ENCODE assay signal across 8 cellular contexts in genomic region chr20:32208499-32209154, GRCh38. TPM values are rescaled to one million over a fixed set of nuclear protein-coding genes. Genes with fewer than 3 reads are reported as not detected.
DNase-seq lines count a peak whose midpoint lies in the region; ATAC-seq and TF ChIP-seq lines count a peak whose summit lies in the region.

No MANE protein-coding gene starts in this region.

- H3F3A ChIP-seq in SK-N-SH (replicated peaks; ENCODE audit: insufficient read depth), result peaks cover 3% of the 10 kb centered on the region

- no peaks in the 10 kb centered on the region for H3K27me3 ChIP-seq in SK-N-SH (ENCODE audit: insufficient read depth)

- peaks cover 87% of the 10 kb centered on the region for H3K79me2 ChIP-seq in SK-N-SH (ENCODE audit: insufficient read depth)

- CTCF ChIA-PET in SK-N-SH (lab: Yijun Ruan, JAX) (interaction anchor here (0.6 kb wide), 1 partner anchor 178 kb away, joined by 3 read pairs; no protein-coding TSS in a partner anchor), activated B cell treated with CpG ODN at 0.5 μM for 24 hours (lab: Charles Lee) (interaction anchor here (0.8 kb wide), 1 partner anchor 174 kb away, joined by 3 read pairs; no protein-coding TSS in a partner anchor)

- H3K4me3 Mint-ChIP-seq in activated B cell treated with CpG ODN at 0.5 μM for 24 hours, result peak overlapping the region; percentile 90
- H3K4me3 Mint-ChIP-seq in stimulated activated naive B cell treated with anti-CD40 and anti-IgM and Interleukin-4, amounts not matched to agents 10 μg/mL and 1 μg/mL and 100 μg/mL, for 72 hours, result peak overlapping the region; percentile 89 to 97

- no peak overlapping the region for H3K27ac ChIP-seq in SK-N-SH (ENCODE audit: low read depth in 2 of 2, low read length in 1 of 2)

- no peaks in the 10 kb centered on the region for H3K27me3 Mint-ChIP-seq in activated B cell treated with CpG ODN at 0.5 μM for 24 hours
- no peaks in the 10 kb centered on the region for H3K27me3 Mint-ChIP-seq in stimulated activated naive B cell treated with anti-CD40 and anti-IgM and Interleukin-4, amounts not matched to agents 10 μg/mL and 1 μg/mL and 100 μg/mL, for 72 hours

- peak overlapping the region; percentile 82 for H3K9ac ChIP-seq in SK-N-SH

- peaks cover 17% of the 10 kb centered on the region for H4K20me1 ChIP-seq in SK-N-SH (ENCODE audit: insufficient read depth)

- peaks cover 39% of the 10 kb centered on the region for H3K36me3 Mint-ChIP-seq in activated B cell treated with CpG ODN at 0.5 μM for 24 hours (ENCODE audit: low read depth)
- peaks cover 22 to 56% of the 10 kb centered on the region in 2 donors for H3K36me3 Mint-ChIP-seq in stimulated activated naive B cell treated with anti-CD40 and anti-IgM and Interleukin-4, amounts not matched to agents 10 μg/mL and 1 μg/mL and 100 μg/mL, for 72 hours

- TF ChIP-seq RAD21 in SK-N-SH (IDR thresholded peaks at IDR 0.05; ENCODE audit: low read length), result no peak

- TF ChIP-seq CTCF in SK-N-SH (IDR thresholded peaks at IDR 0.05), result no peak
- TF ChIP-seq CTCF in activated B cell treated with CpG ODN at 0.5 μM for 24 hours (IDR thresholded peaks at IDR 0.05), result no peak

- H2AFZ ChIP-seq in SK-N-SH (ENCODE audit: low read depth), result peak overlapping the region; percentile 87; the same call in 1 of the 2 replicates

- TF ChIP-seq EP300 in SK-N-SH (IDR thresholded peaks at IDR 0.05; ENCODE audit: borderline replicate concordance in 1 of 2, low read depth in 1 of 2, low read length in 1 of 2), result no peak

- peak overlapping the region; percentile 93 for H3K4me2 ChIP-seq in SK-N-SH

- ATAC-seq in SK-N-SH treated with all-trans-retinoic acid at 6 μM for 48 hours (no peak), activated B cell treated with CpG ODN at 0.5 μM for 24 hours (ENCODE audit: low read depth) (no peak), GM18502 (IDR thresholded peaks at IDR 0.05; ENCODE audit: poor library complexity, unreplicated experiment) (no peak)
- no peak for ATAC-seq in stimulated activated naive B cell treated with anti-CD40 and anti-IgM and Interleukin-4, amounts not matched to agents 10 μg/mL and 1 μg/mL and 100 μg/mL, for 72 hours (replicated peaks)

- no peaks in the 10 kb centered on the region for H3K9me3 ChIP-seq in SK-N-SH

- peaks cover 25 to 31% of the 10 kb centered on the region in 2 experiments; a peak in 3 of 4 replicates for H3K4me1 ChIP-seq in SK-N-SH (ENCODE audit: control insufficient read depth in 1 of 2, insufficient read depth in 2 of 2, low read depth in 1 of 2, low read length in 1 of 2)

- peak overlapping the region; percentile 81 for H3K27ac Mint-ChIP-seq in activated B cell treated with CpG ODN at 0.5 μM for 24 hours
- peak overlapping the region; percentile 96 for H3K27ac Mint-ChIP-seq in stimulated activated naive B cell treated with anti-CD40 and anti-IgM and Interleukin-4, amounts not matched to agents 10 μg/mL and 1 μg/mL and 100 μg/mL, for 72 hours

- peaks cover 55% of the 10 kb centered on the region for H3K4me1 Mint-ChIP-seq in activated B cell treated with CpG ODN at 0.5 μM for 24 hours
- peaks cover 49 to 79% of the 10 kb centered on the region in 2 donors for H3K4me1 Mint-ChIP-seq in stimulated activated naive B cell treated with anti-CD40 and anti-IgM and Interleukin-4, amounts not matched to agents 10 μg/mL and 1 μg/mL and 100 μg/mL, for 72 hours

- WGBS in SK-N-SH (ENCODE audit: low lambda C conversion rate), result 59% methylated on average over 13 of the region's 13 CpGs

- no peaks in the 10 kb centered on the region for H3K9me2 ChIP-seq in SK-N-SH

- H3K9me3 Mint-ChIP-seq in activated B cell treated with CpG ODN at 0.5 μM for 24 hours, result no peaks in the 10 kb centered on the region
- H3K9me3 Mint-ChIP-seq in stimulated activated naive B cell treated with anti-CD40 and anti-IgM and Interleukin-4, amounts not matched to agents 10 μg/mL and 1 μg/mL and 100 μg/mL, for 72 hours, result no peaks in the 10 kb centered on the region

- H3K4me3 ChIP-seq in SK-N-SH (ENCODE audit: low read depth in 2 of 2, low read length in 1 of 2), result peak overlapping the region; percentile 87 to 88
- peak overlapping the region; percentile 95 for H3K4me3 ChIP-seq in iPS-11a (ENCODE audit: low read depth, low read length)

- intact Hi-C loops in activated B cell treated with CpG ODN at 0.5 μM for 24 hours (cut with micrococcal nuclease), result loop anchor here (5.0 to 10.0 kb wide), 5 partner anchors 156 to 764 kb away; partner anchors contain the start of genes HCK and PDRG1
- intact Hi-C loops in posterior vena cava (cut with DNase I), result no loop called here

- DNase-seq in SK-N-SH (no peak), activated B cell treated with CpG ODN at 0.5 μM for 24 hours (no peak), posterior vena cava (ENCODE audit: low spot score) (no peak), NCI-H524 treated with DMSO at 0.1 percent for 48 hours (lab: John Stamatoyannopoulos, UW) (no peak)
- DNase-seq in stimulated activated naive B cell treated with anti-CD40 and anti-IgM and Interleukin-4, amounts not matched to agents 10 μg/mL and 1 μg/mL and 100 μg/mL, for 72 hours, result no peak

- POLR2A ChIA-PET in SK-N-SH (lab: Yijun Ruan, JAX) (interaction anchor here (0.7 kb wide), 1 partner anchor 74 kb away, joined by 3 read pairs; no protein-coding TSS in a partner anchor), activated B cell treated with CpG ODN at 0.5 μM for 24 hours (lab: Charles Lee) (interaction anchor here (0.6 kb wide), 2 partner anchors 70 to 124 kb away, joined by 3 to 4 read pairs; no protein-coding TSS in a partner anchor)

- peaks cover 2 to 21% of the 10 kb centered on the region in 2 experiments for H3K36me3 ChIP-seq in SK-N-SH (replicated peaks in 1 of 2; ENCODE audit: control insufficient read depth in 1 of 2, insufficient read depth in 2 of 2, low read length in 1 of 2)

TF ChIP-seq in SK-N-SH, 30 proteins besides CTCF, POLR2A, EP300 and RAD21 (continues in another document):
- TF ChIP-seq FOSL2 (IDR thresholded peaks at IDR 0.05; ENCODE audit: borderline replicate concordance, low read depth) (no peak), CHD2 (IDR thresholded peaks at IDR 0.05; ENCODE audit: low read length, partially characterized antibody) (no peak), SMC3 (IDR thresholded peaks at IDR 0.05; ENCODE audit: low read depth, low read length) (no peak), YY1 (IDR thresholded peaks at IDR 0.05; ENCODE audit: low read depth) (no peak), JUND (IDR thresholded peaks at IDR 0.05) (no peak), RFX5 (IDR thresholded peaks at IDR 0.05; ENCODE audit: low read length) (no peak), SIN3A (IDR thresholded peaks at IDR 0.05; ENCODE audit: borderline replicate concordance, low read depth, low read length) (no peak)
- TF ChIP-seq, protein P1, sequence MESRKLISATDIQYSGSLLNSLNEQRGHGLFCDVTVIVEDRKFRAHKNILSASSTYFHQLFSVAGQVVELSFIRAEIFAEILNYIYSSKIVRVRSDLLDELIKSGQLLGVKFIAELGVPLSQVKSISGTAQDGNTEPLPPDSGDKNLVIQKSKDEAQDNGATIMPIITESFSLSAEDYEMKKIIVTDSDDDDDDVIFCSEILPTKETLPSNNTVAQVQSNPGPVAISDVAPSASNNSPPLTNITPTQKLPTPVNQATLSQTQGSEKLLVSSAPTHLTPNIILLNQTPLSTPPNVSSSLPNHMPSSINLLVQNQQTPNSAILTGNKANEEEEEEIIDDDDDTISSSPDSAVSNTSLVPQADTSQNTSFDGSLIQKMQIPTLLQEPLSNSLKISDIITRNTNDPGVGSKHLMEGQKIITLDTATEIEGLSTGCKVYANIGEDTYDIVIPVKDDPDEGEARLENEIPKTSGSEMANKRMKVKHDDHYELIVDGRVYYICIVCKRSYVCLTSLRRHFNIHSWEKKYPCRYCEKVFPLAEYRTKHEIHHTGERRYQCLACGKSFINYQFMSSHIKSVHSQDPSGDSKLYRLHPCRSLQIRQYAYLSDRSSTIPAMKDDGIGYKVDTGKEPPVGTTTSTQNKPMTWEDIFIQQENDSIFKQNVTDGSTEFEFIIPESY (IDR thresholded peaks at IDR 0.05; ENCODE audit: borderline replicate concordance, low read depth), result no peak

TF ChIP-seq in SK-N-SH treated with all-trans-retinoic acid at 6 μM for 48 hours, 23 proteins besides CTCF, POLR2A, EP300 and RAD21 (continues in another document):
- TF ChIP-seq ZNF565 (CRISPR knock-in tag; conservative IDR thresholded peaks at IDR 0.05; ENCODE audit: low read depth), result no peak
- TF ChIP-seq, protein P2, sequence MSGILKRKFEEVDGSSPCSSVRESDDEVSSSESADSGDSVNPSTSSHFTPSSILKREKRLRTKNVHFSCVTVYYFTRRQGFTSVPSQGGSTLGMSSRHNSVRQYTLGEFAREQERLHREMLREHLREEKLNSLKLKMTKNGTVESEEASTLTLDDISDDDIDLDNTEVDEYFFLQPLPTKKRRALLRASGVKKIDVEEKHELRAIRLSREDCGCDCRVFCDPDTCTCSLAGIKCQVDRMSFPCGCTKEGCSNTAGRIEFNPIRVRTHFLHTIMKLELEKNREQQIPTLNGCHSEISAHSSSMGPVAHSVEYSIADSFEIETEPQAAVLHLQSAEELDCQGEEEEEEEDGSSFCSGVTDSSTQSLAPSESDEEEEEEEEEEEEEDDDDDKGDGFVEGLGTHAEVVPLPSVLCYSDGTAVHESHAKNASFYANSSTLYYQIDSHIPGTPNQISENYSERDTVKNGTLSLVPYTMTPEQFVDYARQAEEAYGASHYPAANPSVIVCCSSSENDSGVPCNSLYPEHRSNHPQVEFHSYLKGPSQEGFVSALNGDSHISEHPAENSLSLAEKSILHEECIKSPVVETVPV (CRISPR knock-in tag; IDR thresholded peaks at IDR 0.05), result no peak
- TF ChIP-seq CREB5 (CRISPR knock-in tag; IDR thresholded peaks at IDR 0.05; ENCODE audit: low read depth), result no peak

RNA-seq across cellular contexts. Expression of gene POFUT1, which starts 0.9 kb away (rescaled TPM):
- 35.6 and 40.5 TPM in 2 replicates for polyA plus RNA-seq in SK-N-SH (2012; rRNA removed)
- polyA plus RNA-seq in SK-N-SH (2012; cell fraction: cytosol; rRNA removed), result 27.9 and 35.3 TPM in 2 replicates
- 19.0 and 25.9 TPM in 2 replicates for polyA plus RNA-seq in SK-N-SH (2012; cell fraction: nucleus; rRNA removed)
- total RNA-seq in activated B cell treated with CpG ODN at 0.5 μM for 24 hours (20.4 and 24.0 TPM in 2 replicates), posterior vena cava (10 to 100 TPM; 34.6 to 36.4 TPM)

RNA-seq across cellular contexts. Expression of gene PLAGL2, which starts 1.1 kb away (rescaled TPM):
- 4.0 and 4.3 TPM in 2 replicates for polyA plus RNA-seq in SK-N-SH (2012; rRNA removed)
- polyA plus RNA-seq in SK-N-SH (2012; cell fraction: cytosol; rRNA removed), result 3.9 and 4.2 TPM in 2 replicates
- polyA plus RNA-seq in SK-N-SH (2012; cell fraction: nucleus; rRNA removed), result 5.2 and 6.1 TPM in 2 replicates
- total RNA-seq in activated B cell treated with CpG ODN at 0.5 μM for 24 hours (17.3 and 17.9 TPM in 2 replicates), posterior vena cava (1 to 10 TPM; 4.8 to 5.6 TPM)
